Comparison of ENCODE assay signal across 8 cellular contexts in genomic region chr1:117735045-117735992, GRCh38.
DNase-seq lines count a peak whose midpoint lies in the region; ATAC-seq and TF ChIP-seq lines count a peak whose summit lies in the region.

No MANE protein-coding gene starts in this region.

- peaks cover 7% of the 10 kb centered on the region for H3K4me1 Mint-ChIP-seq in T-helper 17 cell
- H3K4me1 Mint-ChIP-seq in effector memory CD8-positive, alpha-beta T cell (ENCODE audit: low read depth in 2 of 2): peaks cover 11 to 17% of the 10 kb centered on the region in 2 donors
- H3K4me1 Mint-ChIP-seq in naive thymus-derived CD8-positive, alpha-beta T cell: peaks cover 6 to 18% (median 15%) of the 10 kb centered on the region in 4 donors

- H3K27ac Mint-ChIP-seq in T-helper 17 cell: peak overlapping the region; percentile 95
- peak overlapping the region; percentile 90 to 93 for H3K27ac Mint-ChIP-seq in effector memory CD8-positive, alpha-beta T cell
- peak overlapping the region; percentile 88 to 97 (median 91) for H3K27ac Mint-ChIP-seq in naive thymus-derived CD8-positive, alpha-beta T cell

- TF ChIP-seq CTCF in omental fat pad (IDR thresholded peaks at IDR 0.05): no peak

- H3K9me3 Mint-ChIP-seq in effector memory CD8-positive, alpha-beta T cell: no peaks in the 10 kb centered on the region
- no peaks in the 10 kb centered on the region for H3K9me3 Mint-ChIP-seq in naive thymus-derived CD8-positive, alpha-beta T cell

- no peaks in the 10 kb centered on the region for H3K36me3 Mint-ChIP-seq in T-helper 17 cell (ENCODE audit: low read depth)
- H3K36me3 Mint-ChIP-seq in effector memory CD8-positive, alpha-beta T cell (ENCODE audit: insufficient read depth): no peaks in the 10 kb centered on the region
- peaks cover 0 to 4% (median 0%) of the 10 kb centered on the region in 3 donors for H3K36me3 Mint-ChIP-seq in naive thymus-derived CD8-positive, alpha-beta T cell

- H3K27me3 Mint-ChIP-seq in T-helper 17 cell: no peaks in the 10 kb centered on the region
- H3K27me3 Mint-ChIP-seq in effector memory CD8-positive, alpha-beta T cell: no peaks in the 10 kb centered on the region
- H3K27me3 Mint-ChIP-seq in naive thymus-derived CD8-positive, alpha-beta T cell: no peaks in the 10 kb centered on the region

- peak overlapping the region; percentile 85 for H3K4me3 Mint-ChIP-seq in T-helper 17 cell
- H3K4me3 Mint-ChIP-seq in effector memory CD8-positive, alpha-beta T cell: peak overlapping the region; percentile 66 to 75
- peak overlapping the region; percentile 75 to 88 (median 78) for H3K4me3 Mint-ChIP-seq in naive thymus-derived CD8-positive, alpha-beta T cell

- peak; percentile 3 for DNase-seq in DMS79 treated with DMSO at 0.1 percent for 48 hours (lab: John Stamatoyannopoulos, UW)
- no peak for DNase-seq in T-helper 17 cell
- DNase-seq in effector memory CD8-positive, alpha-beta T cell: peak in 1 of 3 experiments; percentile 34
- DNase-seq in naive thymus-derived CD8-positive, alpha-beta T cell: peak in 5 of 10 donors; percentile 10 to 47 (median 35)
- DNase-seq in omental fat pad (ENCODE audit: low spot score): no peak

- ATAC-seq in HG02759 (IDR thresholded peaks at IDR 0.05; ENCODE audit: unreplicated experiment) (peak; percentile 52), T-helper 17 cell (peak; percentile 70), omental fat pad (ENCODE audit: low FRiP score) (no peak), HG02981 (IDR thresholded peaks at IDR 0.05; ENCODE audit: unreplicated experiment) (no peak), GM21528 (IDR thresholded peaks at IDR 0.05; ENCODE audit: low FRiP score, unreplicated experiment) (no peak)
- ATAC-seq in effector memory CD8-positive, alpha-beta T cell (replicated peaks): peak; percentile 68
- peak; percentile 62 to 83 for ATAC-seq in naive thymus-derived CD8-positive, alpha-beta T cell

- POLR2A ChIA-PET in naive thymus-derived CD8-positive, alpha-beta T cell (lab: Charles Lee): no interaction called here

- no peaks in the 10 kb centered on the region for H3K9me3 ChIP-seq in T-helper 17 cell (ENCODE audit: control insufficient read depth, low read length, poor library complexity, severe bottlenecking)

Comparison
In these comparisons a context has a peak if more than half of its experiments do, and no peak if none do; other contexts are left out.
1. ATAC-seq: peak in HG02759 (single experiment), T-helper 17 cell (single experiment), effector memory CD8-positive, alpha-beta T cell (single experiment) and naive thymus-derived CD8-positive, alpha-beta T cell (2 of 2); none in omental fat pad (single experiment), HG02981 (single experiment) and GM21528 (single experiment).
2. Peak in every context shown above with its lines, with median percentiles within 50 percentile points of each other: H3K27ac Mint-ChIP-seq and H3K4me3 Mint-ChIP-seq.